ENCODE assay signal across 11 cellular contexts in genomic region chr19:18286973-18287635, GRCh38. TPM values are rescaled to one million over a fixed set of nuclear protein-coding genes. Genes with fewer than 3 reads are reported as not detected.
A peak's percentile ranks its signal among the peaks of the same experiment; 100 is the strongest.
DNase-seq lines count a peak whose midpoint lies in the region; ATAC-seq and TF ChIP-seq lines count a peak whose summit lies in the region.
"Had no signal": no experiment of that assay in that cellular context is flagged by ENCODE, and none has a peak within 500 bp of the region (broad histone marks: within the 10 kb centered on the region; RNA-seq: fewer than 3 reads in every experiment).

No MANE protein-coding gene starts in this region.

- H3F3A ChIP-seq in GM23338 (replicated peaks; ENCODE audit: low read depth) = peaks cover 19% of the 10 kb centered on the region

- no peaks in the 10 kb centered on the region; the same call in 2 of the 3 replicates for H3K36me3 Mint-ChIP-seq in GM23338 (ENCODE audit: low read depth)
- peaks cover 11% of the 10 kb centered on the region for H3K36me3 Mint-ChIP-seq in activated CD8-positive, alpha-beta T cell treated with anti-CD3 and anti-CD28 coated beads for 36 hours (ENCODE audit: low read depth)

- H2AFZ ChIP-seq in GM23338 (peak overlapping the region; percentile 5), hepatocyte (peak overlapping the region; percentile 58)

- H3K9me3 Mint-ChIP-seq in GM23338 = no peaks in the 10 kb centered on the region
- H3K9me3 Mint-ChIP-seq in activated CD8-positive, alpha-beta T cell treated with anti-CD3 and anti-CD28 coated beads for 36 hours = peaks cover 5% of the 10 kb centered on the region

- peak overlapping the region; percentile 52 for H3K4me3 ChIP-seq in GM23338
- H3K4me3 ChIP-seq in hepatocyte = no peak overlapping the region
- no peak overlapping the region for H3K4me3 ChIP-seq in rectal smooth muscle tissue (ENCODE audit: low read length)

- CTCF ChIA-PET in activated CD8-positive, alpha-beta T cell treated with anti-CD3 and anti-CD28 coated beads for 36 hours (lab: Charles Lee) = interaction anchor here (0.6 to 8.0 kb wide), 4 partner anchors 7 to 101 kb away, joined by 3 to 119 read pairs (median 4); partner anchors contain the start of gene JUND

- DNase-seq in GM23338 (ENCODE audit: low spot score) (peak; percentile 67), hepatocyte (ENCODE audit: low spot score) (no peak), ACHN (no peak), NCI-H526 treated with DMSO at 0.1 percent for 48 hours (lab: John Stamatoyannopoulos, UW) (no peak), activated gamma-delta T cell treated with Interleukin-2 at 50 U/mL for 16 hours (no peak)
- DNase-seq in activated CD8-positive, alpha-beta T cell treated with anti-CD3 and anti-CD28 coated beads for 36 hours = no peak
- DNase-seq: activated CD4-positive, alpha-beta T cell treated with anti-CD3 and anti-CD28 coated beads, Interleukin-2, amount 50 U/mL, for 48 hours; NCI-H774; stimulated activated CD4-positive, alpha-beta T cell treated with anti-CD3 and anti-CD28 coated beads, Interleukin-12 subunit alpha, Interleukin-12 subunit beta, amount 100 ng/mL, for 4 hours had no signal

- H3K36me3 ChIP-seq in GM23338 (ENCODE audit: insufficient read depth) (no peaks in the 10 kb centered on the region), hepatocyte (replicated peaks; ENCODE audit: insufficient read depth, low read depth) (no peaks in the 10 kb centered on the region), rectal smooth muscle tissue (ENCODE audit: control insufficient read depth, insufficient read depth, low read length) (no peaks in the 10 kb centered on the region)

- no peaks in the 10 kb centered on the region for H4K20me1 ChIP-seq in GM23338 (replicated peaks; ENCODE audit: insufficient read depth)
- H4K20me1 ChIP-seq in hepatocyte (ENCODE audit: insufficient read depth, poor library complexity, severe bottlenecking) = no peaks in the 10 kb centered on the region

- ATAC-seq in GM23338 (peak; percentile 19), HG03025 (IDR thresholded peaks at IDR 0.05; ENCODE audit: low FRiP score, unreplicated experiment) (no peak)
- ATAC-seq in activated CD8-positive, alpha-beta T cell treated with anti-CD3 and anti-CD28 coated beads for 36 hours = no peak

- POLR2A ChIA-PET in activated CD8-positive, alpha-beta T cell treated with anti-CD3 and anti-CD28 coated beads for 36 hours (lab: Charles Lee) = interaction anchor here (1.2 kb wide), 2 partner anchors 18 to 35 kb away, joined by 3 to 4 read pairs; no protein-coding TSS in a partner anchor

- H3K4me1 Mint-ChIP-seq in GM23338 = peaks cover 31% of the 10 kb centered on the region
- H3K4me1 Mint-ChIP-seq in activated CD8-positive, alpha-beta T cell treated with anti-CD3 and anti-CD28 coated beads for 36 hours (ENCODE audit: low read depth) = peaks cover 60% of the 10 kb centered on the region

- H3K4me2 ChIP-seq in GM23338 (peak overlapping the region; percentile 75), hepatocyte (peak overlapping the region; percentile 74)

- H3K9me2 ChIP-seq in GM23338 (ENCODE audit: insufficient read depth) = no peaks in the 10 kb centered on the region
- no peaks in the 10 kb centered on the region for H3K9me2 ChIP-seq in hepatocyte (replicated peaks; ENCODE audit: insufficient read depth)

- in situ Hi-C loops in ACHN (cut with HindIII; ENCODE audit: low pct_ligation_motif_present, low pct_unique_long_range_greater_than_20kb, low sequenced_read_pairs) = no loop called here

- TF ChIP-seq CTCF in GM23338 (conservative IDR thresholded peaks at IDR 0.05; ENCODE audit: low read depth in 2 of 2) = 0 out of 4 replicates have a peak, but pooled peaks of 1 of the 2 experiments have one; percentile 10
- no peak for TF ChIP-seq CTCF in activated CD8-positive, alpha-beta T cell treated with anti-CD3 and anti-CD28 coated beads for 36 hours (IDR thresholded peaks at IDR 0.05)
- TF ChIP-seq CTCF in hepatocyte (IDR thresholded peaks at IDR 0.05; ENCODE audit: poor library complexity) = no peak

- 46% methylated on average over 21 of the region's 21 CpGs for WGBS in hepatocyte (ENCODE audit: low lambda C conversion rate, missing lambda C conversion rate)

- intact Hi-C loops in activated CD8-positive, alpha-beta T cell treated with anti-CD3 and anti-CD28 coated beads for 36 hours (cut with micrococcal nuclease) = no loop called here

- H3K27ac ChIP-seq in GM23338 (ENCODE audit: low read depth) (peak overlapping the region; percentile 76), hepatocyte (peak overlapping the region; percentile 93), rectal smooth muscle tissue (ENCODE audit: low read depth, low read length) (peak overlapping the region; percentile 46)

- H3K9ac ChIP-seq in rectal smooth muscle tissue (ENCODE audit: low read length) = no peak overlapping the region

- H3K4me3 Mint-ChIP-seq in GM23338 = peak overlapping the region; percentile 56; the same call in 2 of the 3 replicates
- H3K4me3 Mint-ChIP-seq in activated CD8-positive, alpha-beta T cell treated with anti-CD3 and anti-CD28 coated beads for 36 hours = no peak overlapping the region

- no peaks in the 10 kb centered on the region for H3K79me2 ChIP-seq in GM23338 (replicated peaks; ENCODE audit: insufficient read depth)
- peaks cover 6% of the 10 kb centered on the region for H3K79me2 ChIP-seq in hepatocyte

- H3K27me3 Mint-ChIP-seq in GM23338 (ENCODE audit: insufficient read depth, low read depth, poor library complexity) = peaks cover 21% of the 10 kb centered on the region
- H3K27me3 Mint-ChIP-seq in activated CD8-positive, alpha-beta T cell treated with anti-CD3 and anti-CD28 coated beads for 36 hours = no peaks in the 10 kb centered on the region

- no peaks in the 10 kb centered on the region for H3K9me3 ChIP-seq in hepatocyte (ENCODE audit: low read depth)

- peaks cover 9% of the 10 kb centered on the region for H3K27me3 ChIP-seq in GM23338 (ENCODE audit: insufficient read depth)
- no peaks in the 10 kb centered on the region for H3K27me3 ChIP-seq in hepatocyte
- no peaks in the 10 kb centered on the region for H3K27me3 ChIP-seq in rectal smooth muscle tissue (ENCODE audit: control insufficient read depth, insufficient read depth, low read length)

- H3K4me1 ChIP-seq in GM23338 (ENCODE audit: insufficient read depth) (peaks cover 49% of the 10 kb centered on the region), hepatocyte (ENCODE audit: insufficient read depth) (peaks cover 50% of the 10 kb centered on the region), rectal smooth muscle tissue (ENCODE audit: control insufficient read depth, insufficient read depth, low read length) (peaks cover 10% of the 10 kb centered on the region)

- no peak overlapping the region for H3K27ac Mint-ChIP-seq in GM23338
- H3K27ac Mint-ChIP-seq in activated CD8-positive, alpha-beta T cell treated with anti-CD3 and anti-CD28 coated beads for 36 hours = peak overlapping the region; percentile 98

TF ChIP-seq in GM23338, 12 proteins besides CTCF, POLR2A, EP300 and RAD21 (continues in another document):
- TF ChIP-seq STAT1 (IDR thresholded peaks at IDR 0.05; ENCODE audit: unreplicated experiment) = no peak

RNA-seq across cellular contexts. Expression of gene JUND, which starts 5.7 kb away (rescaled TPM):
- 154 and 181 TPM in 2 replicates for total RNA-seq in GM23338 (2014; rRNA removed; shearing (Covaris generic))
- polyA plus RNA-seq in GM23338 (2016; fragmentation: Nextera tagmentation; extraction: Ambion mirVana) (40.0 and 52.5 TPM in 2 replicates), hepatocyte (698 and 768 TPM in 2 replicates)
- 100 to 1,000 TPM; 527 to 530 TPM for total RNA-seq in activated CD8-positive, alpha-beta T cell treated with anti-CD3 and anti-CD28 coated beads for 36 hours
- total RNA-seq in hepatocyte = 307 and 379 TPM in 2 replicates

RNA-seq across cellular contexts. Expression of gene IQCN, which starts 12.9 kb away (rescaled TPM):
- total RNA-seq in GM23338 (2014; rRNA removed; shearing (Covaris generic)) = 0.35 and 0.89 TPM in 2 replicates
- 0.10 TPM in 1 of 2 replicates, not detected in the other for polyA plus RNA-seq in GM23338 (2016; fragmentation: Nextera tagmentation; extraction: Ambion mirVana)
- under 1 TPM; 0.59 to 0.69 TPM for total RNA-seq in activated CD8-positive, alpha-beta T cell treated with anti-CD3 and anti-CD28 coated beads for 36 hours
- 3.7 and 3.9 TPM in 2 replicates for total RNA-seq in hepatocyte
- polyA plus RNA-seq in hepatocyte = 1.5 and 2.3 TPM in 2 replicates

RNA-seq across cellular contexts. Expression of gene LSM4, which starts 35.8 kb away (rescaled TPM):
- 511 and 591 TPM in 2 replicates for total RNA-seq in GM23338 (2014; rRNA removed; shearing (Covaris generic))
- polyA plus RNA-seq in GM23338 (2016; fragmentation: Nextera tagmentation; extraction: Ambion mirVana) (637 and 641 TPM in 2 replicates), hepatocyte (218 and 226 TPM in 2 replicates)
- total RNA-seq in activated CD8-positive, alpha-beta T cell treated with anti-CD3 and anti-CD28 coated beads for 36 hours = 100 to 1,000 TPM; 426 to 433 TPM
- total RNA-seq in hepatocyte = 185 and 202 TPM in 2 replicates

RNA-seq across cellular contexts. Expression of gene PGPEP1, which starts 53.3 kb away (rescaled TPM):
- 18.9 and 27.6 TPM in 2 replicates for total RNA-seq in GM23338 (2014; rRNA removed; shearing (Covaris generic))
- 15.5 and 19.4 TPM in 2 replicates for polyA plus RNA-seq in GM23338 (2016; fragmentation: Nextera tagmentation; extraction: Ambion mirVana)
- total RNA-seq in activated CD8-positive, alpha-beta T cell treated with anti-CD3 and anti-CD28 coated beads for 36 hours = 10 to 100 TPM; 21.7 to 23.9 TPM
- 35.0 and 36.1 TPM in 2 replicates for total RNA-seq in hepatocyte
- 24.8 and 26.8 TPM in 2 replicates for polyA plus RNA-seq in hepatocyte
